In the genomic region with DNA sequence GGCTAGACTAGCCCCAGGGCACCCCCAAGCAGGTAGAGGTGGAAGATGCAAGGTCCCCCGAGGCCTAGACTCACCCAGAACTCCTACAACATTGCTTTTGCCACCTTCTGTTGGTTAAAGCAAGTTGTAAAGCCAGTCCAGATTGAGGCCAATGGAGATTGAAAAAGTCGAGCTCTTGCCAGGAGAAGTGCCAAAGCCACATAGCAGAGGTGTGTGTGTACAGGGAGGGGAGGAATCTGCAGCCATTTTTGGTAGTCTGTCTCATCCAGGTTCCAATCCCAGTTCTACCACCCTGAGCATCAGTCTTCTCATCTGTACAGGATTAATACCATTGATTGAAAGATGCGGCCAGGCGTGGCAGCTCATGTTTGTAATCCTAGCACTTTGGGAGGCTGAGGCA, we compare ENCODE assay signal across 23 cellular contexts.
"Had no signal": no experiment of that assay in that cellular context is flagged by ENCODE, and none has a peak within 500 bp of the region (broad histone marks: within the 10 kb centered on the region; RNA-seq: fewer than 3 reads in every experiment).

No MANE protein-coding gene starts in this region.

- ATAC-seq: gastrocnemius medialis; left ventricle myocardium superior; lower lobe of right lung; naive thymus-derived CD8-positive, alpha-beta T cell; right lobe of liver; stimulated activated naive CD8-positive, alpha-beta T cell treated with anti-CD3 and anti-CD28 coated beads, Interleukin-15, amount 100 ng/mL, for 72 hours; upper lobe of right lung had no signal

- H3K36me3 ChIP-seq: ovary, uterus had no signal

- H3K9me3 Mint-ChIP-seq: naive thymus-derived CD8-positive, alpha-beta T cell; nephron progenitor cell; stimulated activated naive CD8-positive, alpha-beta T cell treated with anti-CD3 and anti-CD28 coated beads, Interleukin-15, amount 100 ng/mL, for 72 hours had no signal

- H3K4me3 Mint-ChIP-seq: naive thymus-derived CD8-positive, alpha-beta T cell; nephron progenitor cell; stimulated activated naive CD8-positive, alpha-beta T cell treated with anti-CD3 and anti-CD28 coated beads, Interleukin-15, amount 100 ng/mL, for 72 hours had no signal

- H3K27ac ChIP-seq: coronary artery, gastrocnemius medialis, lower lobe of right lung, ovary, right lobe of liver, suprapubic skin, transverse colon, upper lobe of right lung, uterus had no signal

- H3K4me1 ChIP-seq: uterus had no signal

- H3K27me3 ChIP-seq: gastrocnemius medialis, ovary, right lobe of liver, suprapubic skin, transverse colon, upper lobe of right lung, uterus had no signal

- DNase-seq: dermis blood vessel endothelial cell; effector memory CD4-positive, alpha-beta T cell; gastrocnemius medialis; head of caudate nucleus; left ventricle myocardium superior; lower lobe of right lung; naive thymus-derived CD8-positive, alpha-beta T cell; nephron progenitor cell; nucleus accumbens; ovary; right lobe of liver; stimulated activated CD4-positive, alpha-beta T cell treated with anti-CD3 and anti-CD28 coated beads, Interleukin-12 subunit alpha, Interleukin-12 subunit beta, amount 100 ng/mL, for 4 hours; stimulated activated CD4-positive, alpha-beta T cell treated with anti-CD3 and anti-CD28 coated beads, Interleukin-1b, Interleukin-23, amount 100 ng/mL, for 48 hours; stimulated activated CD4-positive, alpha-beta T cell treated with anti-CD3 and anti-CD28 coated beads, Interleukin-4, amount 100 ng/mL, for 1 hour; stimulated activated CD8-positive, alpha-beta memory T cell treated with anti-CD3 and anti-CD28 coated beads, Interleukin-4, amount 100 ng/mL, for 48 hours; stimulated activated naive CD4-positive, alpha-beta T cell; stimulated activated naive CD8-positive, alpha-beta T cell treated with anti-CD3 and anti-CD28 coated beads, Interleukin-15, amount 100 ng/mL, for 72 hours; transverse colon; upper lobe of right lung; uterus had no signal

- H3K4me2 ChIP-seq: smooth muscle cell had no signal

- H3K27ac Mint-ChIP-seq: nephron progenitor cell; stimulated activated naive CD8-positive, alpha-beta T cell treated with anti-CD3 and anti-CD28 coated beads, Interleukin-15, amount 100 ng/mL, for 72 hours had no signal

- H3K4me3 ChIP-seq: coronary artery, gastrocnemius medialis, lower lobe of right lung, ovary, right lobe of liver, smooth muscle cell, suprapubic skin, transverse colon, upper lobe of right lung, uterus had no signal

- H3K9me3 ChIP-seq: gastrocnemius medialis, lower lobe of right lung, ovary, right lobe of liver, suprapubic skin, transverse colon, upper lobe of right lung, uterus had no signal

- H3K27me3 Mint-ChIP-seq: naive thymus-derived CD8-positive, alpha-beta T cell; stimulated activated naive CD8-positive, alpha-beta T cell treated with anti-CD3 and anti-CD28 coated beads, Interleukin-15, amount 100 ng/mL, for 72 hours had no signal
